ENCODE assay signal across 12 cellular contexts in the genomic region with DNA sequence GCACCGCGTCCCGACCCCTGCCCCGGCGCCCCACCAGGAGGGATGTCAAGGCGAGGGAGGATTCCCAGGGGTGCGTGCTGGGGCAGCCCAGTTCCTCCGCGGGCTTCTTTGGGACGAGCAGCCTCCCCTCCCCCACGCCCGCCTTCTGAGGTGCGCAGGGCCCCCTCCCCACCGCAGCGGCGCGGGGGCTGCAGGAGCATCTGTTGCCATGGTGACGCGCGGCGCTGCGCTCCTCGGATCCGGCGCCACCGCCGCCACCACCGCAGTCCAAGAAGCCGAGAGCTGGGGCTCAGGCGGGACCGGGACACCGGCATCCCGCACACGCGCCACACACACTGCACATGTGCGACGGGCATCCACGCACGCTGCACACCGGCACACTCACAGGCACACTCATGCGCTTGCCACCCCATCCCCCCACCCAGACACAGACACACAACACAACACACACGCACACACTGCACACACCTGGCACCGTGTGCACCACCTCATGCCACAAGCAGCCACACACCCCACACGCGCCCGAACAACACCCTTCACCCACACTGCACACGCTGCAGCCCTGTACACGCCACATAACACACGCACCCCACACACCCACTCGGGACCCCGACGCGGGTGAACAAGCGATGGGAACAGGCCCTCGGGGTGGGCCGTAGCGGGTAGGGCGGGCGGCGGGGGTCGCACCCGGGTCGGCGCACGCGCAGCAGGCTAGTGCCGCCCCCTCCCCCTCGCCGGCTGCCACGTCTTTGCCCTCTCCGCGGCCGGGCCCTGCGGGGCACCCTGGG. TPM values are rescaled to one million over a fixed set of nuclear protein-coding genes. Genes with fewer than 3 reads are reported as not detected.
DNase-seq lines count a peak whose midpoint lies in the region; ATAC-seq and TF ChIP-seq lines count a peak whose summit lies in the region.
"Had no signal": no experiment of that assay in that cellular context is flagged by ENCODE, and none has a peak within 500 bp of the region (broad histone marks: within the 10 kb centered on the region; RNA-seq: fewer than 3 reads in every experiment).

No MANE protein-coding gene starts in this region.

- no peaks in the 10 kb centered on the region for H3K9me3 ChIP-seq in hepatocyte (ENCODE audit: low read depth)
- H3K9me3 ChIP-seq: pancreas had no signal

- peaks cover 43% of the 10 kb centered on the region for H3K27me3 ChIP-seq in hepatocyte

- no peak overlapping the region for H3K4me3 ChIP-seq in hepatocyte
- H3K4me3 ChIP-seq: pancreas had no signal

- CTCF ChIA-PET in activated naive CD4-positive, alpha-beta T cell treated with anti-CD3 and anti-CD28 coated beads for 36 hours (lab: Charles Lee), result interaction anchor here (1.2 to 1.3 kb wide), 2 partner anchors 97 to 242 kb away, joined by 3 read pairs; no protein-coding TSS in a partner anchor

- intact Hi-C loops in activated naive CD4-positive, alpha-beta T cell treated with anti-CD3 and anti-CD28 coated beads for 36 hours (cut with micrococcal nuclease), result loop anchor here (2.0 to 5.0 kb wide), 5 partner anchors 43 to 225 kb away; no protein-coding TSS in a partner anchor

- no peak overlapping the region for H2AFZ ChIP-seq in hepatocyte

- no peaks in the 10 kb centered on the region for H3K9me2 ChIP-seq in hepatocyte (replicated peaks; ENCODE audit: insufficient read depth)

- peak overlapping the region; percentile 36 for H3K4me3 Mint-ChIP-seq in activated naive CD4-positive, alpha-beta T cell treated with anti-CD3 and anti-CD28 coated beads for 36 hours

- no peaks in the 10 kb centered on the region for H3K9me3 Mint-ChIP-seq in activated naive CD4-positive, alpha-beta T cell treated with anti-CD3 and anti-CD28 coated beads for 36 hours

- H3K4me1 Mint-ChIP-seq in activated naive CD4-positive, alpha-beta T cell treated with anti-CD3 and anti-CD28 coated beads for 36 hours (ENCODE audit: low read depth), result peaks cover 23% of the 10 kb centered on the region

- no peak for DNase-seq in activated naive CD4-positive, alpha-beta T cell treated with anti-CD3 and anti-CD28 coated beads for 36 hours
- no peak for DNase-seq in activated naive CD4-positive, alpha-beta T cell treated with anti-CD3 and anti-CD28 coated beads, Interleukin-2, amount 50 U/mL, for 16 hours
- DNase-seq in NCI-H748 (lab: John Stamatoyannopoulos, UW; ENCODE audit: unreplicated experiment) (peak; percentile 63), hepatocyte (ENCODE audit: low spot score) (peak; percentile 46)
- DNase-seq in stimulated activated naive CD8-positive, alpha-beta T cell treated with anti-CD3 and anti-CD28 coated beads, Interleukin-15, Interleukin-2, amounts not matched to agents 100 U/mL and 50 U/mL, for 24 hours, result peak; percentile 13
- DNase-seq in stimulated activated CD4-positive, alpha-beta T cell treated with anti-CD3 and anti-CD28 coated beads, Interleukin-12 subunit alpha, Interleukin-12 subunit beta, amount 100 ng/mL, for 4 hours, result no peak
- DNase-seq: activated T-cell treated with anti-CD3 and anti-CD28 coated beads for 4 hours, NCI-H187, pancreas had no signal

- H3K27ac ChIP-seq in hepatocyte, result no peak overlapping the region
- H3K27ac ChIP-seq: pancreas had no signal

- TF ChIP-seq CTCF in hepatocyte (IDR thresholded peaks at IDR 0.05; ENCODE audit: poor library complexity), result no peak

- H3K27ac Mint-ChIP-seq in activated naive CD4-positive, alpha-beta T cell treated with anti-CD3 and anti-CD28 coated beads for 36 hours, result no peak overlapping the region

- no peaks in the 10 kb centered on the region for H3K36me3 ChIP-seq in hepatocyte (replicated peaks; ENCODE audit: insufficient read depth, low read depth)
- H3K36me3 ChIP-seq: pancreas had no signal

- peak overlapping the region; percentile 72 for H3K4me2 ChIP-seq in hepatocyte

- no peaks in the 10 kb centered on the region for H4K20me1 ChIP-seq in hepatocyte (ENCODE audit: insufficient read depth, poor library complexity, severe bottlenecking)

- H3K79me2 ChIP-seq in hepatocyte, result no peaks in the 10 kb centered on the region

- WGBS in hepatocyte (ENCODE audit: low lambda C conversion rate, missing lambda C conversion rate), result 14% methylated on average over 50 of the region's 74 CpGs

- no peak for ATAC-seq in stimulated activated naive CD8-positive, alpha-beta T cell treated with anti-CD3 and anti-CD28 coated beads, Interleukin-15, Interleukin-2, amounts not matched to agents 100 U/mL and 50 U/mL, for 24 hours
- ATAC-seq in HG03378 (IDR thresholded peaks at IDR 0.05; ENCODE audit: unreplicated experiment), result no peak
- no peak for ATAC-seq in GM19395 (IDR thresholded peaks at IDR 0.05; ENCODE audit: unreplicated experiment)

- peaks cover 34% of the 10 kb centered on the region for H3K27me3 Mint-ChIP-seq in activated naive CD4-positive, alpha-beta T cell treated with anti-CD3 and anti-CD28 coated beads for 36 hours (ENCODE audit: low read depth)

- H3K36me3 Mint-ChIP-seq in activated naive CD4-positive, alpha-beta T cell treated with anti-CD3 and anti-CD28 coated beads for 36 hours (ENCODE audit: low read depth), result no peaks in the 10 kb centered on the region

- H3K4me1 ChIP-seq in hepatocyte (ENCODE audit: insufficient read depth), result peaks cover 24% of the 10 kb centered on the region
- H3K4me1 ChIP-seq: pancreas had no signal

RNA-seq across cellular contexts. Expression of gene ENPP7, which starts 17.0 kb away (rescaled TPM):
- total RNA-seq in activated naive CD4-positive, alpha-beta T cell treated with anti-CD3 and anti-CD28 coated beads for 36 hours, result not detected
- total RNA-seq in hepatocyte, result 21.3 and 22.2 TPM in 2 replicates
- polyA plus RNA-seq in hepatocyte, result 22.7 and 30.2 TPM in 2 replicates
- polyA plus RNA-seq: BJ had no signal

RNA-seq across cellular contexts. Expression of gene CBX2, which starts 30.2 kb away (rescaled TPM):
- total RNA-seq in activated naive CD4-positive, alpha-beta T cell treated with anti-CD3 and anti-CD28 coated beads for 36 hours, result 1 to 10 TPM; 5.2 to 5.8 TPM
- total RNA-seq in hepatocyte, result 11.8 and 16.3 TPM in 2 replicates
- polyA plus RNA-seq in hepatocyte, result 8.6 and 11.6 TPM in 2 replicates

RNA-seq across cellular contexts. Expression of gene CBX8, which starts 49.2 kb away (rescaled TPM):
- 1 to 10 TPM; 3.8 to 3.9 TPM for total RNA-seq in activated naive CD4-positive, alpha-beta T cell treated with anti-CD3 and anti-CD28 coated beads for 36 hours
- total RNA-seq in hepatocyte, result 4.3 and 8.6 TPM in 2 replicates
- 6.5 and 8.3 TPM in 2 replicates for polyA plus RNA-seq in hepatocyte

Comparison
In these comparisons a context has a peak if more than half of its experiments do, and no peak if none do; other contexts are left out.
1. DNase-seq: peak in NCI-H748 (single experiment), hepatocyte (single experiment) and stimulated activated naive CD8-positive, alpha-beta T cell treated with anti-CD3 and anti-CD28 coated beads, Interleukin-15, Interleukin-2, amounts not matched to agents 100 U/mL and 50 U/mL, for 24 hours (single experiment); none in activated naive CD4-positive, alpha-beta T cell treated with anti-CD3 and anti-CD28 coated beads for 36 hours (single experiment), activated naive CD4-positive, alpha-beta T cell treated with anti-CD3 and anti-CD28 coated beads, Interleukin-2, amount 50 U/mL, for 16 hours (single experiment) and stimulated activated CD4-positive, alpha-beta T cell treated with anti-CD3 and anti-CD28 coated beads, Interleukin-12 subunit alpha, Interleukin-12 subunit beta, amount 100 ng/mL, for 4 hours (single experiment).
2. RNA of gene ENPP7, which starts 17.0 kb away (total RNA-seq): 21.3 to 22.2 TPM in hepatocyte; not detected in activated naive CD4-positive, alpha-beta T cell treated with anti-CD3 and anti-CD28 coated beads for 36 hours; every median in the first group is over 10 times any median in the second.